ENCODE assay signal across 12 cellular contexts in the genomic region with DNA sequence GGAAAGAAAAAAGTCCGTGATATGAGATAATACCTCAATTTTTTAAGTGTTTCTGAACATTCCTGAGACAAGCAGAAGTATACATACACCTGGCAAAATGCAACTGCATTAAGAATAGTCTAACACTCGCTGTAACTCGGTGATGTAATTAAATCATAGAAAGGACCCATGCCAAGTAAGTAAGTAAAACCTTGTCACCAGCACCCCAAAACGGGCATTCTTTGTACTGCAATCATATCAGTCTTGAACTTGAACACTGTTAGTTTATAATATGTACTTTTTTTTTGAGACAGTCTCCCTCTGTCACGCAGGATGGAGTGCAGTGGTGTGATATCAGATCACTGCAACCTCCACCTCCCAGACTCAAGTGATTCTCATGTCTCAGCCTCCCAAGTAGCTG. TPM values are rescaled to one million over a fixed set of nuclear protein-coding genes. Genes with fewer than 3 reads are reported as not detected.
A peak's percentile ranks its signal among the peaks of the same experiment; 100 is the strongest.
DNase-seq lines count a peak whose midpoint lies in the region; ATAC-seq and TF ChIP-seq lines count a peak whose summit lies in the region.
"Had no signal": no experiment of that assay in that cellular context is flagged by ENCODE, and none has a peak within 500 bp of the region (broad histone marks: within the 10 kb centered on the region; RNA-seq: fewer than 3 reads in every experiment).

No MANE protein-coding gene starts in this region.

- no peak overlapping the region for H3K9ac ChIP-seq in PC-3 (ENCODE audit: low read length)

- POLR2A ChIA-PET in MCF 10A (lab: Yijun Ruan, JAX) (interaction anchor here (0.5 to 1.3 kb wide), 2 partner anchors 64 to 283 kb away, joined by 3 read pairs; partner anchors contain the start of gene UGDH), PC-3 (lab: Charles Lee; ENCODE audit: unreplicated experiment) (no interaction called here)

- no peaks in the 10 kb centered on the region for H3K36me3 ChIP-seq in breast epithelium
- H3K36me3 ChIP-seq in PC-3 (ENCODE audit: low read depth, low read length) = no peaks in the 10 kb centered on the region

- CTCF ChIA-PET in MCF 10A (lab: Yijun Ruan, JAX) = interaction anchor here (0.6 to 1.5 kb wide), 7 partner anchors 12 to 225 kb away, joined by 3 to 19 read pairs (median 4); no protein-coding TSS in a partner anchor
- CTCF ChIA-PET in PC-3 (lab: Charles Lee) = interaction anchor here (0.8 kb wide), 1 partner anchor 64 kb away, joined by 3 read pairs; the partner anchor contains the start of gene UGDH

- H4K20me1 ChIP-seq in PC-3 (ENCODE audit: low read length) = no peaks in the 10 kb centered on the region

- TF ChIP-seq POLR2A in breast epithelium (IDR thresholded peaks at IDR 0.05) = no peak

- H3K4me1 Mint-ChIP-seq in MCF 10A (ENCODE audit: insufficient read depth, unreplicated experiment) (no peaks in the 10 kb centered on the region), endothelial cell (ENCODE audit: unreplicated experiment) (no peaks in the 10 kb centered on the region)

- no peaks in the 10 kb centered on the region for H3K4me1 ChIP-seq in breast epithelium
- no peaks in the 10 kb centered on the region for H3K4me1 ChIP-seq in PC-3 (ENCODE audit: insufficient read depth, low read length)

- no peak overlapping the region for H3K4me2 ChIP-seq in PC-3 (ENCODE audit: low read length)

- intact Hi-C loops in MCF 10A (cut with micrococcal nuclease) = loop anchor here (1.0 to 2.0 kb wide), 3 partner anchors 64 to 385 kb away; partner anchors contain the start of gene UGDH
- intact Hi-C loops in breast epithelium (cut with DNase I; ENCODE audit: low total_unique reads) = no loop called here
- intact Hi-C loops in PC-3 (cut with micrococcal nuclease) = loop anchor here (1.0 kb wide), 2 partner anchors 65 to 122 kb away; no protein-coding TSS in a partner anchor

- H3K27me3 ChIP-seq in breast epithelium (no peaks in the 10 kb centered on the region), PC-3 (ENCODE audit: low read length) (no peaks in the 10 kb centered on the region)

- peaks cover 12% of the 10 kb centered on the region for H3K36me3 Mint-ChIP-seq in MCF 10A (ENCODE audit: insufficient read depth, unreplicated experiment)
- H3K36me3 Mint-ChIP-seq in endothelial cell (ENCODE audit: low read depth, unreplicated experiment) = peaks cover 1% of the 10 kb centered on the region

- TF ChIP-seq CTCF in MCF 10A (IDR thresholded peaks at IDR 0.05; ENCODE audit: unreplicated experiment) = peak; percentile 43
- no peak for TF ChIP-seq CTCF in breast epithelium (IDR thresholded peaks at IDR 0.05)
- peak; percentile 65 for TF ChIP-seq CTCF in PC-3 (conservative IDR thresholded peaks at IDR 0.05; ENCODE audit: low read depth, low read length)
- TF ChIP-seq CTCF in epithelial cell of esophagus (IDR thresholded peaks at IDR 0.05; ENCODE audit: insufficient read depth, low read depth, low read length, missing control alignments) = peak; percentile 61
- TF ChIP-seq CTCF in endothelial cell (IDR thresholded peaks at IDR 0.05; ENCODE audit: unreplicated experiment) = no peak

- no peaks in the 10 kb centered on the region for H3F3A ChIP-seq in PC-3 (ENCODE audit: low read length, unreplicated experiment)

- H3K9me2 ChIP-seq in PC-3 (replicated peaks; ENCODE audit: low read length) = no peaks in the 10 kb centered on the region

- H3K4me3 Mint-ChIP-seq in MCF 10A (ENCODE audit: unreplicated experiment) (no peak overlapping the region), endothelial cell (ENCODE audit: unreplicated experiment) (no peak overlapping the region)
- H3K4me3 Mint-ChIP-seq: immature natural killer cell had no signal

- H3K27me3 Mint-ChIP-seq in MCF 10A (ENCODE audit: insufficient read depth, unreplicated experiment) (no peaks in the 10 kb centered on the region), endothelial cell (ENCODE audit: unreplicated experiment) (no peaks in the 10 kb centered on the region)

- H3K9me3 ChIP-seq in breast epithelium = no peaks in the 10 kb centered on the region
- H3K9me3 ChIP-seq in PC-3 (ENCODE audit: low read length) = no peaks in the 10 kb centered on the region

- BruUV-seq in MCF 10A (replicated peaks; lab: Mats Ljungman, UMichigan) (no TSS peak), PC-3 (replicated peaks; lab: Mats Ljungman, UMichigan) (no TSS peak)

- H3K9me3 Mint-ChIP-seq in MCF 10A (ENCODE audit: unreplicated experiment) (no peaks in the 10 kb centered on the region), endothelial cell (ENCODE audit: unreplicated experiment) (no peaks in the 10 kb centered on the region)
- H3K9me3 Mint-ChIP-seq: immature natural killer cell had no signal

- H3K4me3 ChIP-seq in breast epithelium (no peak overlapping the region), PC-3 (ENCODE audit: low read length) (no peak overlapping the region), epithelial cell of esophagus (ENCODE audit: low read length) (no peak overlapping the region)

- ATAC-seq in PC-3 = peak; percentile 66

- peak overlapping the region; percentile 22; the same call in 1 of the 2 replicates for H2AFZ ChIP-seq in PC-3 (ENCODE audit: low read length)

- H3K27ac Mint-ChIP-seq in MCF 10A (ENCODE audit: low read depth, unreplicated experiment) (no peak overlapping the region), endothelial cell (ENCODE audit: unreplicated experiment) (no peak overlapping the region)
- H3K27ac Mint-ChIP-seq: immature natural killer cell had no signal

- DNase-seq in MCF 10A (ENCODE audit: unreplicated experiment) (peak; percentile 68), breast epithelium (ENCODE audit: low spot score in 2 of 2) (no peak), PC-3 (peak; percentile 72), epithelial cell of esophagus (ENCODE audit: low read depth) (peak; percentile 70), SKM-1 treated with dmso at 0.1 percent for 144 hours (lab: John Stamatoyannopoulos, UW; ENCODE audit: unreplicated experiment) (no peak), endothelial cell (ENCODE audit: low spot score) (no peak), ecto neural progenitor cell (ENCODE audit: low spot score) (no peak)
- no peak for DNase-seq in activated CD4-positive, alpha-beta T cell treated with anti-CD3 and anti-CD28 coated beads for 1 hour
- DNase-seq: GF-D8, immature natural killer cell, NCI-H1930 had no signal

- no peak overlapping the region for H3K27ac ChIP-seq in breast epithelium
- no peak overlapping the region for H3K27ac ChIP-seq in PC-3 (ENCODE audit: low read length)
- H3K27ac ChIP-seq: epithelial cell of prostate had no signal

- H3K79me2 ChIP-seq in PC-3 (ENCODE audit: low read length) = no peaks in the 10 kb centered on the region

RNA-seq across cellular contexts. Expression of gene SMIM14, which starts 47.4 kb away (rescaled TPM):
- total RNA-seq in MCF 10A (2022) (27.3 and 36.0 TPM in 2 replicates), breast epithelium (10 to 100 TPM; 38.7 to 71.0 (median 43.6) TPM), PC-3 (2014; rRNA removed) (3.3 and 4.8 TPM in 2 replicates), endothelial cell (ENCODE audit: unreplicated experiment) (19.4 TPM)

Comparison
In these comparisons a context has a peak if more than half of its experiments do, and no peak if none do; other contexts are left out.
1. DNase-seq: peak in MCF 10A (single experiment), PC-3 (single experiment) and epithelial cell of esophagus (single experiment); none in breast epithelium (0 of 2), SKM-1 treated with dmso at 0.1 percent for 144 hours (single experiment), endothelial cell (single experiment), ecto neural progenitor cell (single experiment) and activated CD4-positive, alpha-beta T cell treated with anti-CD3 and anti-CD28 coated beads for 1 hour (single experiment).
2. CTCF ChIP-seq: peak in MCF 10A (single experiment), PC-3 (single experiment) and epithelial cell of esophagus (single experiment); none in breast epithelium (0 of 3) and endothelial cell (single experiment).